ENCODE assay signal across 8 cellular contexts in genomic region chr16:71288890-71289731, GRCh38. TPM values are rescaled to one million over a fixed set of nuclear protein-coding genes. Genes with fewer than 3 reads are reported as not detected.
DNase-seq lines count a peak whose midpoint lies in the region; ATAC-seq and TF ChIP-seq lines count a peak whose summit lies in the region.

Gene CMTR2, minus strand, starts transcription at chr16:71289402. Its CDS starts 3,482 bp downstream, at chr16:71285920.

- CTCF ChIA-PET in mammary epithelial cell (lab: Charles Lee; ENCODE audit: low non-redundant PET) = interaction anchor here (0.7 kb wide), 1 partner anchor 23 kb away, joined by 8 read pairs; no protein-coding TSS in a partner anchor

- TF ChIP-seq CTCF in WERI-Rb-1 (IDR thresholded peaks at IDR 0.05; ENCODE audit: low read depth, low read length) = no peak
- no peak for TF ChIP-seq CTCF in mammary epithelial cell (conservative IDR thresholded peaks at IDR 0.05 in 1 of 2, IDR thresholded peaks at IDR 0.05 in 1 of 2; ENCODE audit: extremely low read depth in 1 of 2, insufficient read depth in 1 of 2, low read depth in 1 of 2, low read length in 2 of 2)
- no peak for TF ChIP-seq CTCF in smooth muscle cell (IDR thresholded peaks at IDR 0.05; ENCODE audit: borderline replicate concordance, insufficient read depth, poor library complexity, severe bottlenecking)

- peak; percentile 91 for ATAC-seq in GM18870 (IDR thresholded peaks at IDR 0.05; ENCODE audit: unreplicated experiment)
- ATAC-seq in HG03135 (IDR thresholded peaks at IDR 0.05; ENCODE audit: unreplicated experiment) = peak; percentile 90

- H3K9ac ChIP-seq in mammary epithelial cell (ENCODE audit: insufficient read depth, low read length) = peak within 1 kb of the TSS; percentile 87
- H3K9ac ChIP-seq in smooth muscle cell (ENCODE audit: low read depth) = peak within 1 kb of the TSS; percentile 93

- peaks cover 21% of the 10 kb centered on the region for H3K36me3 ChIP-seq in ACC112 (ENCODE audit: insufficient read depth, low read length)
- H3K36me3 ChIP-seq in WERI-Rb-1 = peaks cover 36% of the 10 kb centered on the region
- H3K36me3 ChIP-seq in mammary epithelial cell (ENCODE audit: insufficient read depth, low read length) = peaks cover 13% of the 10 kb centered on the region
- peaks cover 3% of the 10 kb centered on the region for H3K36me3 ChIP-seq in smooth muscle cell (ENCODE audit: low read depth)

- 2% methylated on average over 20 of the region's 60 CpGs for WGBS in mammary epithelial cell (ENCODE audit: low coverage, missing lambda C conversion rate)
- 1% methylated on average over 55 of the region's 60 CpGs for WGBS in smooth muscle cell (ENCODE audit: low lambda C conversion rate)

- peak within 1 kb of the TSS; percentile 85 for H2AFZ ChIP-seq in ACC112 (ENCODE audit: low read length, unreplicated experiment)
- H2AFZ ChIP-seq in mammary epithelial cell (ENCODE audit: low read depth, low read length) = peak within 1 kb of the TSS; percentile 90
- peak within 1 kb of the TSS; percentile 79 for H2AFZ ChIP-seq in smooth muscle cell (ENCODE audit: low read depth)

- H4K20me1 ChIP-seq in mammary epithelial cell (ENCODE audit: insufficient read depth, low read length) (no peaks in the 10 kb centered on the region), smooth muscle cell (ENCODE audit: low read depth) (peaks cover 5% of the 10 kb centered on the region)

- in situ Hi-C loops in mammary epithelial cell (cut with MboI; ENCODE audit: low sequenced_read_pairs in 2 of 2) = no loop called here

- H3K4me3 ChIP-seq in ACC112 (ENCODE audit: low read depth, low read length) (peak within 1 kb of the TSS; percentile 80), WERI-Rb-1 (ENCODE audit: low read depth, low read length) (peak within 1 kb of the TSS; percentile 87), mammary epithelial cell (replicated peaks in 1 of 3; ENCODE audit: insufficient read depth in 1 of 3, low read depth in 2 of 3, low read length in 3 of 3) (peak within 1 kb of the TSS; percentile 66 to 90 (median 68)), smooth muscle cell (peak within 1 kb of the TSS; percentile 73)

- H3K4me1 ChIP-seq in ACC112 (ENCODE audit: control insufficient read depth, insufficient read depth, low read length, unreplicated experiment) = peaks cover 7% of the 10 kb centered on the region
- H3K4me1 ChIP-seq in mammary epithelial cell (ENCODE audit: insufficient read depth, low read length) = peaks cover 4% of the 10 kb centered on the region
- H3K4me1 ChIP-seq in smooth muscle cell (ENCODE audit: low read depth) = peaks cover 17% of the 10 kb centered on the region

- H3K9me3 ChIP-seq in WERI-Rb-1 (ENCODE audit: severe bottlenecking) = no peaks in the 10 kb centered on the region
- H3K9me3 ChIP-seq in mammary epithelial cell (replicated peaks; ENCODE audit: insufficient read depth, low read length) = no peaks in the 10 kb centered on the region
- H3K9me3 ChIP-seq in smooth muscle cell (replicated peaks; ENCODE audit: low read depth) = no peaks in the 10 kb centered on the region

- peak within 1 kb of the TSS; percentile 86 for H3K4me2 ChIP-seq in mammary epithelial cell (ENCODE audit: insufficient read depth, low read depth, low read length)
- peak within 1 kb of the TSS; percentile 94 for H3K4me2 ChIP-seq in smooth muscle cell

- BruUV-seq in mammary epithelial cell (replicated peaks; lab: Mats Ljungman, UMichigan) = no TSS peak

- H3K79me2 ChIP-seq in ACC112 (ENCODE audit: control insufficient read depth, insufficient read depth, low read length, unreplicated experiment) (peaks cover 24% of the 10 kb centered on the region), mammary epithelial cell (ENCODE audit: insufficient read depth, low read length) (peaks cover 43% of the 10 kb centered on the region), smooth muscle cell (ENCODE audit: low read depth) (peaks cover 22% of the 10 kb centered on the region)

- intact Hi-C loops in mammary epithelial cell (cut with micrococcal nuclease) = loop anchor here (1.0 to 5.0 kb wide), 3 partner anchors 49 to 72 kb away; partner anchors contain the start of gene HYDIN

- H3F3A ChIP-seq in smooth muscle cell (ENCODE audit: low read depth) = peaks cover 3% of the 10 kb centered on the region

- dilution Hi-C loops in mammary epithelial cell (cut with HindIII; ENCODE audit: low sequenced_read_pairs) = no loop called here

- DNase-seq in NCI-H2196 treated with DMSO at 0.1 percent for 48 hours (lab: John Stamatoyannopoulos, UW; ENCODE audit: unreplicated experiment) (peak; percentile 71), WERI-Rb-1 (peak; percentile 97), mammary epithelial cell (peak; percentile 98), iPS-NIHi11 (ENCODE audit: low spot score) (peak; percentile 98), smooth muscle cell (lab: John Stamatoyannopoulos, UW; ENCODE audit: unreplicated experiment) (peak; percentile 90)

- H3K27ac ChIP-seq in ACC112 (ENCODE audit: low read depth, low read length) (peak within 1 kb of the TSS; percentile 58), WERI-Rb-1 (peak within 1 kb of the TSS; percentile 97), mammary epithelial cell (ENCODE audit: insufficient read depth, low read depth, low read length) (peak within 1 kb of the TSS; percentile 84), smooth muscle cell (ENCODE audit: low read depth) (peak within 1 kb of the TSS; percentile 97)

- peaks cover 18% of the 10 kb centered on the region for H3K27me3 ChIP-seq in ACC112 (ENCODE audit: insufficient read depth, low read length)
- H3K27me3 ChIP-seq in WERI-Rb-1 (ENCODE audit: insufficient read depth, low read depth, severe bottlenecking) = no peaks in the 10 kb centered on the region
- H3K27me3 ChIP-seq in mammary epithelial cell (ENCODE audit: insufficient read depth, low read length) = no peaks in the 10 kb centered on the region
- H3K27me3 ChIP-seq in smooth muscle cell (ENCODE audit: low read depth) = no peaks in the 10 kb centered on the region

RNA-seq across cellular contexts. Expression of gene CMTR2, which starts in this region (rescaled TPM):
- 10 to 100 TPM; 24.1 to 36.5 TPM for total RNA-seq in mammary epithelial cell
- polyA plus RNA-seq in mammary epithelial cell = 11.3 TPM
- 7.9 TPM for polyA minus RNA-seq in mammary epithelial cell
- total RNA-seq in smooth muscle cell = 26.0 and 39.5 TPM in 2 replicates
- polyA plus RNA-seq in smooth muscle cell = 7.0 and 10.2 TPM in 2 replicates

Comparison
In these comparisons a context has a peak if more than half of its experiments do, and no peak if none do; other contexts are left out.
1. Peak in every context shown above with its lines: DNase-seq, ATAC-seq, H3K4me3 ChIP-seq and H3K27ac ChIP-seq.